ENCODE assay signal across 1 cellular context in the genomic region with DNA sequence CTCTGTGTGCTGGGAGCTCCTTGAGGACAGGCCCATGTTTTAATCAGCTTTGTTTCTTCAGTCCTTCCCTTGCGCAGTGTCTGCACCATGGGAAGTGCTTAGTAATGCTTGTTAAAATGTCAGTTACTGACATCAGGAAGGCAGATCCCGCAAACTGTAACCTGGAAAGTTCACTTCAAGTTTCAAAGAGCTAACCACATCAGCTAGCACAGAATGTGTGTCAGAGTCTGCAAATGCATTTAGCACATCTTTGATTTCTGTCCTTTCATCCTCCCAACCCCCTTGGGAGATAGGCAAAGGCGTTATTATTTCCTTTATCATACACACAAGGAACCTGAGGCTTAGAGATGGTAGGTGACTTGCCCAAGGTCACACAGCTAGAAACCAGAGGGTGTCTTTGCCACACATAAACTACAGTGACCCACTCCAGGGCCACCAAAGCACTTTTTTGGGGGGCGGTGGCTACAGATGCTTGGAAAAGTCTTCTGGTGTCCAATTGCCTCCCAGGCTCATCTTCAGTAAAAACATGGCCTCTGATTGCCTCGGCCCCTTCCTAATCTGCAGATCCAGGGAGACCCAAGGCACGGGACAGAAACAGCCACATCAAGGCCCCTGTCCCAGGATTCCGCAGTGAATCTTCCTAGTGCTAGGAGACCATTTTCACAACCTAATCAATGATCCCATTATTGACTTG.
TF ChIP-seq lines count a peak whose summit lies in the region.

No MANE protein-coding gene starts in this region.

TF ChIP-seq in SK-N-SH, 30 proteins besides CTCF, POLR2A, EP300 and RAD21 (continued from another document):
- TF ChIP-seq, protein P1, sequence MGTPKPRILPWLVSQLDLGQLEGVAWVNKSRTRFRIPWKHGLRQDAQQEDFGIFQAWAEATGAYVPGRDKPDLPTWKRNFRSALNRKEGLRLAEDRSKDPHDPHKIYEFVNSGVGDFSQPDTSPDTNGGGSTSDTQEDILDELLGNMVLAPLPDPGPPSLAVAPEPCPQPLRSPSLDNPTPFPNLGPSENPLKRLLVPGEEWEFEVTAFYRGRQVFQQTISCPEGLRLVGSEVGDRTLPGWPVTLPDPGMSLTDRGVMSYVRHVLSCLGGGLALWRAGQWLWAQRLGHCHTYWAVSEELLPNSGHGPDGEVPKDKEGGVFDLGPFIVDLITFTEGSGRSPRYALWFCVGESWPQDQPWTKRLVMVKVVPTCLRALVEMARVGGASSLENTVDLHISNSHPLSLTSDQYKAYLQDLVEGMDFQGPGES (IDR thresholded peaks at IDR 0.05; ENCODE audit: low read depth, low read length): no peak
- TF ChIP-seq, protein P2, sequence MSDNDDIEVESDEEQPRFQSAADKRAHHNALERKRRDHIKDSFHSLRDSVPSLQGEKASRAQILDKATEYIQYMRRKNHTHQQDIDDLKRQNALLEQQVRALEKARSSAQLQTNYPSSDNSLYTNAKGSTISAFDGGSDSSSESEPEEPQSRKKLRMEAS (IDR thresholded peaks at IDR 0.05; ENCODE audit: low read depth): no peak
